Comparison of ENCODE assay signal across 19 cellular contexts in the genomic region with DNA sequence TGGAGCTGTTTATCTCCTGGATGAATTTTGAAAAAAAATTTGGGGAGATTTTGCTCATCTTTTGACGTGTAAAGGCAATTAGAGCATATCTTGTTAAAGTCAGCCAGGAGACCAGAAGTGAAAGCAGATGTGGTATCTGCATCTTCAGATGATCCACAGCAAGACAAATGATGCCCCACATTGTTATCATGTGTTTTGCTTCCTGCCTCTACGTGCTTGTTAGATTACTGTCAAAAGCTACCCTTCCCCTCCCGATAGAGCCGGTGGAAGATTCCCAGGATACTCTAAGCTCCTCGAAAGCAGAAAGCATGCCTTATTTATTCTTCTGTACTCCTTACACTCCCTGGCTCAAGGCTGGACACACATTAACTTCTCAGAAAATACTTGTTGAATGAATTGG. TPM values are rescaled to one million over a fixed set of nuclear protein-coding genes. Genes with fewer than 3 reads are reported as not detected.
A peak's percentile ranks its signal among the peaks of the same experiment; 100 is the strongest.
DNase-seq lines count a peak whose midpoint lies in the region; ATAC-seq and TF ChIP-seq lines count a peak whose summit lies in the region.
"Had no signal": no experiment of that assay in that cellular context is flagged by ENCODE, and none has a peak within 500 bp of the region (broad histone marks: within the 10 kb centered on the region; RNA-seq: fewer than 3 reads in every experiment).

No MANE protein-coding gene starts in this region.

- H3K79me1 ChIP-seq in IMR-90 (ENCODE audit: low read depth in 1 of 2, low read length in 2 of 2), result no peaks in the 10 kb centered on the region

- H3K27me3 ChIP-seq in IMR-90 (ENCODE audit: control insufficient read depth, insufficient read depth, low read length) (peaks cover 73% of the 10 kb centered on the region), left ventricle myocardium inferior (ENCODE audit: low read depth) (peaks cover 5% of the 10 kb centered on the region)
- H3K27me3 ChIP-seq: SJCRH30 had no signal

- BruUV-seq in IMR-90 (replicated peaks; lab: Mats Ljungman, UMichigan), result no TSS peak

- TF ChIP-seq RAD21 in IMR-90 (IDR thresholded peaks at IDR 0.05; ENCODE audit: low read length), result no peak

- POLR2A ChIA-PET in IMR-90 (lab: Charles Lee; ENCODE audit: unreplicated experiment), result no interaction called here

- H3K27me3 Mint-ChIP-seq in osteocyte (ENCODE audit: unreplicated experiment), result peaks cover 28% of the 10 kb centered on the region

- no peak overlapping the region for H3K27ac Mint-ChIP-seq in osteocyte (ENCODE audit: unreplicated experiment)
- H3K27ac Mint-ChIP-seq: HFFc6 had no signal

- no peak overlapping the region for H3K9ac ChIP-seq in IMR-90 (ENCODE audit: low read depth, low read length)

- H3K4me2 ChIP-seq in IMR-90 (ENCODE audit: low read depth, low read length), result no peak overlapping the region

- no peak overlapping the region for H3K14ac ChIP-seq in IMR-90 (replicated peaks; ENCODE audit: low read depth, low read length)

- H3K4me1 Mint-ChIP-seq in osteocyte (ENCODE audit: unreplicated experiment), result no peaks in the 10 kb centered on the region

- H3K9me3 ChIP-seq in IMR-90 (ENCODE audit: control insufficient read depth, insufficient read depth, low read length) (no peaks in the 10 kb centered on the region; the same call in 1 of the 2 replicates), left ventricle myocardium inferior (replicated peaks) (no peaks in the 10 kb centered on the region)
- H3K9me3 ChIP-seq: SJCRH30 had no signal

- H2AFZ ChIP-seq in IMR-90 (replicated peaks; ENCODE audit: low read length, poor library complexity), result no peak overlapping the region

- H2BK5ac ChIP-seq in IMR-90 (ENCODE audit: low read depth, low read length, poor library complexity, severe bottlenecking), result no peak overlapping the region

- no CpG with 5 or more reads among the region's 5 CpGs for WGBS in IMR-90 (ENCODE audit: extremely low coverage in 2 of 2, insufficient read length in 1 of 2), 2 experiments

- H4K8ac ChIP-seq in IMR-90 (ENCODE audit: low read depth in 2 of 2, low read length in 2 of 2), result no peak overlapping the region

- H3K4me1 ChIP-seq in IMR-90 (ENCODE audit: control insufficient read depth, insufficient read depth, low read length) (no peaks in the 10 kb centered on the region), left ventricle myocardium inferior (peaks cover 16% of the 10 kb centered on the region)

- ATAC-seq in IMR-90 (ENCODE audit: low read depth) (no peak), Right ventricle myocardium superior (ENCODE audit: poor library complexity) (no peak)
- ATAC-seq: HepG2 had no signal

- CTCF ChIA-PET in IMR-90 (lab: Yijun Ruan, JAX), result interaction anchor here (1.4 kb wide), 1 partner anchor 49 kb away, joined by 3 read pairs; the partner anchor contains the start of gene SFR1

- no peak overlapping the region for H2AK5ac ChIP-seq in IMR-90 (ENCODE audit: low read depth, low read length)

- in situ Hi-C loops in IMR-90 (cut with MboI; ENCODE audit: low sequenced_read_pairs) (no loop called here), ACHN (cut with HindIII; ENCODE audit: low pct_ligation_motif_present, low pct_unique_long_range_greater_than_20kb, low sequenced_read_pairs) (no loop called here)

- no peak for TF ChIP-seq CTCF in AG10803 (conservative IDR thresholded peaks at IDR 0.05; ENCODE audit: low read length)
- TF ChIP-seq CTCF in IMR-90 (conservative IDR thresholded peaks at IDR 0.05; ENCODE audit: low read depth, low read length), result no peak
- TF ChIP-seq CTCF in epithelial cell of proximal tubule (conservative IDR thresholded peaks at IDR 0.05; ENCODE audit: low read depth, low read length), result no peak
- no peak for TF ChIP-seq CTCF in osteocyte (IDR thresholded peaks at IDR 0.05)
- no peak for TF ChIP-seq CTCF in left ventricle myocardium inferior (IDR thresholded peaks at IDR 0.05; ENCODE audit: borderline replicate concordance)

- H3K9me1 ChIP-seq in IMR-90 (ENCODE audit: insufficient read depth, low read length), result no peaks in the 10 kb centered on the region

- no peak overlapping the region for H3K27ac ChIP-seq in IMR-90 (ENCODE audit: insufficient read depth, low read length)
- H3K27ac ChIP-seq in left ventricle myocardium inferior (replicated peaks), result no peak overlapping the region
- H3K27ac ChIP-seq: C4-2B, SJCRH30 had no signal

- H2AK9ac ChIP-seq in IMR-90 (replicated peaks; ENCODE audit: low read depth, low read length, poor library complexity), result no peak overlapping the region

- H2BK15ac ChIP-seq in IMR-90 (ENCODE audit: low read depth, low read length), result no peak overlapping the region

- H3K36me3 ChIP-seq in IMR-90 (ENCODE audit: control insufficient read depth, insufficient read depth, low read length), result no peaks in the 10 kb centered on the region
- H3K36me3 ChIP-seq in left ventricle myocardium inferior, result no peaks in the 10 kb centered on the region
- H3K36me3 ChIP-seq: SJCRH30 had no signal

- H4K5ac ChIP-seq in IMR-90 (ENCODE audit: low read depth, low read length), result no peak overlapping the region

- no peak for TF ChIP-seq POLR2A in IMR-90 (IDR thresholded peaks at IDR 0.05; ENCODE audit: low read depth, low read length)

- no peak overlapping the region for H3K56ac ChIP-seq in IMR-90 (ENCODE audit: extremely low read depth, insufficient read depth, low read length)

- H3K23ac ChIP-seq in IMR-90 (ENCODE audit: low read depth, low read length), result no peak overlapping the region

- H3K18ac ChIP-seq in IMR-90 (ENCODE audit: low read depth, low read length), result no peak overlapping the region

- intact Hi-C loops in IMR-90 (cut with micrococcal nuclease), result no loop called here
- intact Hi-C loops in Right ventricle myocardium superior (cut with DNase I), result no loop called here
- intact Hi-C loops in left ventricle myocardium inferior (cut with micrococcal nuclease), result no loop called here

- no peak overlapping the region for H4K91ac ChIP-seq in IMR-90 (ENCODE audit: insufficient read depth, low read depth, low read length)

- H3K36me3 Mint-ChIP-seq in osteocyte (ENCODE audit: unreplicated experiment), result no peaks in the 10 kb centered on the region

- H3K4ac ChIP-seq in IMR-90 (ENCODE audit: low read depth, low read length), result no peak overlapping the region

- H3K4me3 Mint-ChIP-seq in osteocyte (ENCODE audit: unreplicated experiment), result no peak overlapping the region
- H3K4me3 Mint-ChIP-seq: HFFc6 had no signal

- DNase-seq in AG10803 (ENCODE audit: low read depth), result peak; percentile 21
- peak; percentile 7 for DNase-seq in IMR-90
- DNase-seq in epithelial cell of proximal tubule (ENCODE audit: low read depth), result peak; percentile 41
- peak; percentile 25 for DNase-seq in osteocyte (ENCODE audit: extremely low spot score, unreplicated experiment)
- DNase-seq in Right ventricle myocardium superior, result no peak
- no peak for DNase-seq in left ventricle myocardium inferior
- DNase-seq in ACHN, result no peak
- no peak for DNase-seq in stimulated activated CD4-positive, alpha-beta T cell treated with anti-CD3 and anti-CD28 coated beads, Interleukin-4, amount 100 ng/mL, for 4 hours
- DNase-seq: DND-41, HFFc6, KG1, NCI-H1417, NCI-H187, NCI-H345, NCI-H524 treated with DMSO at 0.1 percent for 48 hours, SJCRH30 had no signal

- dilution Hi-C loops in IMR-90 (cut with HindIII; ENCODE audit: low sequenced_read_pairs, unreplicated experiment), result no loop called here

- H3K4me3 ChIP-seq in AG10803 (ENCODE audit: low read length) (no peak overlapping the region), IMR-90 (ENCODE audit: insufficient read depth, low read depth, low read length) (no peak overlapping the region), epithelial cell of proximal tubule (ENCODE audit: low read depth, low read length) (no peak overlapping the region), left ventricle myocardium inferior (no peak overlapping the region)
- H3K4me3 ChIP-seq: SJCRH30 had no signal

- H4K20me1 ChIP-seq in IMR-90 (ENCODE audit: insufficient read depth, low read length), result no peaks in the 10 kb centered on the region

- no peak overlapping the region for H2BK120ac ChIP-seq in IMR-90 (ENCODE audit: low read depth, low read length)

- H2BK20ac ChIP-seq in IMR-90 (ENCODE audit: low read depth, low read length), result no peak overlapping the region

- no peaks in the 10 kb centered on the region for H3K9me3 Mint-ChIP-seq in osteocyte (ENCODE audit: unreplicated experiment)
- H3K9me3 Mint-ChIP-seq: HFFc6 had no signal

TF ChIP-seq in IMR-90, 13 proteins besides CTCF, POLR2A, EP300 and RAD21 (continues in another document):
- TF ChIP-seq RCOR1 (IDR thresholded peaks at IDR 0.05; ENCODE audit: insufficient replicate concordance, low read length) (no peak), BHLHE40 (IDR thresholded peaks at IDR 0.05; ENCODE audit: low read depth, low read length) (no peak), MXI1 (IDR thresholded peaks at IDR 0.05; ENCODE audit: borderline replicate concordance, low read depth, low read length) (no peak), NFE2L2 (IDR thresholded peaks at IDR 0.05; ENCODE audit: low read depth, low read length) (no peak), SMC3 (IDR thresholded peaks at IDR 0.05; ENCODE audit: low read depth, low read length) (no peak), MAFK (IDR thresholded peaks at IDR 0.05; ENCODE audit: low read depth, low read length) (no peak), FOS (IDR thresholded peaks at IDR 0.05; ENCODE audit: low read depth, low read length) (no peak)
- TF ChIP-seq, protein P1, sequence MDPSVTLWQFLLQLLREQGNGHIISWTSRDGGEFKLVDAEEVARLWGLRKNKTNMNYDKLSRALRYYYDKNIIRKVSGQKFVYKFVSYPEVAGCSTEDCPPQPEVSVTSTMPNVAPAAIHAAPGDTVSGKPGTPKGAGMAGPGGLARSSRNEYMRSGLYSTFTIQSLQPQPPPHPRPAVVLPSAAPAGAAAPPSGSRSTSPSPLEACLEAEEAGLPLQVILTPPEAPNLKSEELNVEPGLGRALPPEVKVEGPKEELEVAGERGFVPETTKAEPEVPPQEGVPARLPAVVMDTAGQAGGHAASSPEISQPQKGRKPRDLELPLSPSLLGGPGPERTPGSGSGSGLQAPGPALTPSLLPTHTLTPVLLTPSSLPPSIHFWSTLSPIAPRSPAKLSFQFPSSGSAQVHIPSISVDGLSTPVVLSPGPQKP (IDR thresholded peaks at IDR 0.05; ENCODE audit: borderline replicate concordance, low read depth, low read length), result no peak

RNA-seq across cellular contexts. Expression of gene COL17A1, which starts 12.9 kb away (rescaled TPM):
- total RNA-seq in IMR-90 (2012; rRNA removed), result 0.18 and 0.83 TPM in 2 replicates
- polyA plus RNA-seq in IMR-90 (2012; rRNA removed), result 0.14 and 0.32 TPM in 2 replicates
- 0.11 TPM in 2 replicates for polyA plus RNA-seq in IMR-90 (2012; cell fraction: cytosol; rRNA removed)
- polyA plus RNA-seq in IMR-90 (2012; cell fraction: nucleus; rRNA removed; ENCODE audit: low replicate concordance), result 0.60 and 0.83 TPM in 2 replicates
- 1.7 and 2.3 TPM in 2 replicates for total RNA-seq in epithelial cell of proximal tubule
- total RNA-seq in osteocyte, result not detected in 2 replicates
- total RNA-seq in Right ventricle myocardium superior, result not detected
- not detected for total RNA-seq in left ventricle myocardium inferior
- total RNA-seq: H4, HepG2, SJCRH30 had no signal

RNA-seq across cellular contexts. Expression of gene SFR1, which starts 49.2 kb away (rescaled TPM):
- total RNA-seq in IMR-90 (2012; rRNA removed) (1.6 and 5.6 TPM in 2 replicates), epithelial cell of proximal tubule (15.2 and 15.6 TPM in 2 replicates), osteocyte (7.0 and 7.9 TPM in 2 replicates), Right ventricle myocardium superior (4.9 TPM), left ventricle myocardium inferior (6.0 TPM)
- 2.0 and 2.3 TPM in 2 replicates for polyA plus RNA-seq in IMR-90 (2012; rRNA removed)
- 0.42 and 1.0 TPM in 2 replicates for polyA plus RNA-seq in IMR-90 (2012; cell fraction: cytosol; rRNA removed)
- polyA plus RNA-seq in IMR-90 (2012; cell fraction: nucleus; rRNA removed; ENCODE audit: low replicate concordance), result 0.08 and 1.3 TPM in 2 replicates

Comparison
In these comparisons a context has a peak if more than half of its experiments do, and no peak if none do; other contexts are left out.
1. DNase-seq: peak in AG10803 (single experiment), IMR-90 (single experiment), epithelial cell of proximal tubule (single experiment) and osteocyte (single experiment); none in Right ventricle myocardium superior (single experiment), left ventricle myocardium inferior (single experiment), ACHN (single experiment) and stimulated activated CD4-positive, alpha-beta T cell treated with anti-CD3 and anti-CD28 coated beads, Interleukin-4, amount 100 ng/mL, for 4 hours (0 of 2).